1 cellular context compared by ENCODE assay signal in genomic region chr12:122896662-122897061, GRCh38.
TF ChIP-seq lines count a peak whose summit lies in the region.

No MANE protein-coding gene starts in this region.

TF ChIP-seq in IMR-90, 13 proteins besides CTCF, POLR2A, EP300 and RAD21 (continued from another document):
- no peak for TF ChIP-seq USF2 (IDR thresholded peaks at IDR 0.05; ENCODE audit: low read depth, low read length)
